Comparison of ENCODE assay signal across 8 cellular contexts in genomic region chr4:144645621-144646522, GRCh38. TPM values are rescaled to one million over a fixed set of nuclear protein-coding genes. Genes with fewer than 3 reads are reported as not detected.
DNase-seq lines count a peak whose midpoint lies in the region; ATAC-seq and TF ChIP-seq lines count a peak whose summit lies in the region.

Gene HHIP, plus strand, starts transcription at chr4:144646156. Its CDS starts 520 bp downstream, at chr4:144646676.

- peak within 1 kb of the TSS in 2 of 3 donors; percentile 16 to 52 for H3K4me3 ChIP-seq in liver (ENCODE audit: low read depth in 1 of 3, low read length in 3 of 3)

- H3K36me3 ChIP-seq in liver (ENCODE audit: control insufficient read depth in 4 of 4, insufficient read depth in 3 of 4, low read depth in 1 of 4, low read length in 3 of 4): no peaks in the 10 kb centered on the region

- peaks cover 0 to 14% (median 7%) of the 10 kb centered on the region in 4 donors for H3K4me1 ChIP-seq in liver (ENCODE audit: control insufficient read depth in 4 of 4, insufficient read depth in 4 of 4, low read length in 3 of 4)

- TF ChIP-seq CTCF in liver (IDR thresholded peaks at IDR 0.05; ENCODE audit: low read depth, low read length, missing input control): no peak

- 3% methylated on average over 81 of the region's 81 CpGs for WGBS in liver

- peaks cover 0 to 16% (median 4%) of the 10 kb centered on the region in 4 donors for H3K27me3 ChIP-seq in liver (ENCODE audit: control insufficient read depth in 4 of 4, insufficient read depth in 4 of 4, low read length in 3 of 4)

- DNase-seq in NCI-H524 (lab: John Stamatoyannopoulos, UW) (peak; percentile 41 to 55), NCI-H524 treated with DMSO at 0.1 percent for 48 hours (lab: John Stamatoyannopoulos, UW) (no peak), T1000 (lab: John Stamatoyannopoulos, UW) (peak; percentile 14), ecto neural progenitor cell (ENCODE audit: low spot score) (peak; percentile 75), DMS153 treated with DMSO at 0.1 percent for 48 hours (lab: John Stamatoyannopoulos, UW; ENCODE audit: unreplicated experiment) (no peak)
- DNase-seq in stimulated activated naive CD8-positive, alpha-beta T cell treated with anti-CD3 and anti-CD28 coated beads, Interleukin-15, amount 100 ng/mL, for 72 hours: peak in 1 of 2 donors; percentile 16

- H3K27ac ChIP-seq in liver (ENCODE audit: low read depth in 1 of 2, low read length in 2 of 2): peak within 1 kb of the TSS; percentile 33 to 54

- peaks cover 29% of the 10 kb centered on the region for H3K4me1 Mint-ChIP-seq in stimulated activated naive CD8-positive, alpha-beta T cell treated with anti-CD3 and anti-CD28 coated beads, Interleukin-15, amount 100 ng/mL, for 72 hours

- peaks cover 46% of the 10 kb centered on the region for H3K27me3 Mint-ChIP-seq in stimulated activated naive CD8-positive, alpha-beta T cell treated with anti-CD3 and anti-CD28 coated beads, Interleukin-15, amount 100 ng/mL, for 72 hours

- H3K27ac Mint-ChIP-seq in stimulated activated naive CD8-positive, alpha-beta T cell treated with anti-CD3 and anti-CD28 coated beads, Interleukin-15, amount 100 ng/mL, for 72 hours: peak within 1 kb of the TSS in 1 of 2 donors; percentile 72

- no peak within 1 kb of the TSS for H3K9ac ChIP-seq in liver (ENCODE audit: low read depth in 1 of 2, low read length in 2 of 2)

- peak within 1 kb of the TSS; percentile 84 to 89 for H3K4me3 Mint-ChIP-seq in stimulated activated naive CD8-positive, alpha-beta T cell treated with anti-CD3 and anti-CD28 coated beads, Interleukin-15, amount 100 ng/mL, for 72 hours

- no peak for TF ChIP-seq RAD21 in liver (IDR thresholded peaks at IDR 0.05)

- no peaks in the 10 kb centered on the region for H3K9me3 ChIP-seq in liver (ENCODE audit: control insufficient read depth in 4 of 4, low read length in 3 of 4)

- peak; percentile 68 for ATAC-seq in HG02885 (IDR thresholded peaks at IDR 0.05; ENCODE audit: poor library complexity, unreplicated experiment)
- peak; percentile 64 for ATAC-seq in stimulated activated naive CD8-positive, alpha-beta T cell treated with anti-CD3 and anti-CD28 coated beads, Interleukin-15, amount 100 ng/mL, for 72 hours

- no peaks in the 10 kb centered on the region for H3K9me3 Mint-ChIP-seq in stimulated activated naive CD8-positive, alpha-beta T cell treated with anti-CD3 and anti-CD28 coated beads, Interleukin-15, amount 100 ng/mL, for 72 hours

TF ChIP-seq in liver, 16 proteins besides CTCF, POLR2A, EP300 and RAD21:
- TF ChIP-seq EGR1 (IDR thresholded peaks at IDR 0.05; ENCODE audit: low read depth in 2 of 2): no peak
- TF ChIP-seq HNF4G (IDR thresholded peaks at IDR 0.05): no peak
- TF ChIP-seq, protein P1, sequence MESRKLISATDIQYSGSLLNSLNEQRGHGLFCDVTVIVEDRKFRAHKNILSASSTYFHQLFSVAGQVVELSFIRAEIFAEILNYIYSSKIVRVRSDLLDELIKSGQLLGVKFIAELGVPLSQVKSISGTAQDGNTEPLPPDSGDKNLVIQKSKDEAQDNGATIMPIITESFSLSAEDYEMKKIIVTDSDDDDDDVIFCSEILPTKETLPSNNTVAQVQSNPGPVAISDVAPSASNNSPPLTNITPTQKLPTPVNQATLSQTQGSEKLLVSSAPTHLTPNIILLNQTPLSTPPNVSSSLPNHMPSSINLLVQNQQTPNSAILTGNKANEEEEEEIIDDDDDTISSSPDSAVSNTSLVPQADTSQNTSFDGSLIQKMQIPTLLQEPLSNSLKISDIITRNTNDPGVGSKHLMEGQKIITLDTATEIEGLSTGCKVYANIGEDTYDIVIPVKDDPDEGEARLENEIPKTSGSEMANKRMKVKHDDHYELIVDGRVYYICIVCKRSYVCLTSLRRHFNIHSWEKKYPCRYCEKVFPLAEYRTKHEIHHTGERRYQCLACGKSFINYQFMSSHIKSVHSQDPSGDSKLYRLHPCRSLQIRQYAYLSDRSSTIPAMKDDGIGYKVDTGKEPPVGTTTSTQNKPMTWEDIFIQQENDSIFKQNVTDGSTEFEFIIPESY (IDR thresholded peaks at IDR 0.05): no peak
- no peak for TF ChIP-seq RXRA (IDR thresholded peaks at IDR 0.05)
- no peak for TF ChIP-seq SP1 (IDR thresholded peaks at IDR 0.05)
- TF ChIP-seq FOXA1 (IDR thresholded peaks at IDR 0.05): no peak
- TF ChIP-seq, protein P2, sequence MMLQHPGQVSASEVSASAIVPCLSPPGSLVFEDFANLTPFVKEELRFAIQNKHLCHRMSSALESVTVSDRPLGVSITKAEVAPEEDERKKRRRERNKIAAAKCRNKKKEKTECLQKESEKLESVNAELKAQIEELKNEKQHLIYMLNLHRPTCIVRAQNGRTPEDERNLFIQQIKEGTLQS (IDR thresholded peaks at IDR 0.05): no peak
- TF ChIP-seq TAF1 (conservative IDR thresholded peaks at IDR 0.05): no peak
- TF ChIP-seq, protein P3, sequence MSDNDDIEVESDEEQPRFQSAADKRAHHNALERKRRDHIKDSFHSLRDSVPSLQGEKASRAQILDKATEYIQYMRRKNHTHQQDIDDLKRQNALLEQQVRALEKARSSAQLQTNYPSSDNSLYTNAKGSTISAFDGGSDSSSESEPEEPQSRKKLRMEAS (IDR thresholded peaks at IDR 0.05): no peak
- no peak for TF ChIP-seq NR2F2 (IDR thresholded peaks at IDR 0.05)
- TF ChIP-seq JUND (IDR thresholded peaks at IDR 0.05): no peak
- no peak for TF ChIP-seq GABPA (IDR thresholded peaks at IDR 0.05 in 1 of 2, conservative IDR thresholded peaks at IDR 0.05 in 1 of 2)
- TF ChIP-seq REST (IDR thresholded peaks at IDR 0.05): no peak
- no peak for TF ChIP-seq HNF4A (conservative IDR thresholded peaks at IDR 0.05)
- TF ChIP-seq FOXA2 (IDR thresholded peaks at IDR 0.05): no peak
TF ChIP-seq in liver: peak in this region for 0.

RNA-seq across cellular contexts. Expression of gene HHIP, which starts in this region (rescaled TPM):
- 10 to 100 TPM in 1 of 2 donors, 1 to 10 TPM in 1; 9.7 to 14.0 TPM for total RNA-seq in liver
- polyA plus RNA-seq in liver: 1 to 10 TPM; 3.3 to 3.5 TPM

Comparison
In these comparisons a context has a peak if more than half of its experiments do, and no peak if none do; other contexts are left out.
1. DNase-seq: peak in NCI-H524 (2 of 2), T1000 (single experiment) and ecto neural progenitor cell (single experiment); none in NCI-H524 treated with DMSO at 0.1 percent for 48 hours (single experiment) and DMS153 treated with DMSO at 0.1 percent for 48 hours (single experiment).